ENCODE assay signal across 8 cellular contexts in genomic region chrX:101390664-101391525, GRCh38. TPM values are rescaled to one million over a fixed set of nuclear protein-coding genes. Genes with fewer than 3 reads are reported as not detected.
DNase-seq lines count a peak whose midpoint lies in the region; ATAC-seq and TF ChIP-seq lines count a peak whose summit lies in the region.

Gene RPL36A, plus strand, starts transcription at chrX:101391011. Its CDS starts 33 bp downstream, at chrX:101391044.

- TF ChIP-seq CTCF in chondrocyte (IDR thresholded peaks at IDR 0.05) = peak; percentile 81

- H3K4me1 Mint-ChIP-seq in chondrocyte (ENCODE audit: low read depth) = peaks cover 18% of the 10 kb centered on the region

- H3K27ac Mint-ChIP-seq in chondrocyte (ENCODE audit: unreplicated experiment) = peak within 1 kb of the TSS; percentile 89

- peak; percentile 73 to 80 for DNase-seq in AML-193 (lab: John Stamatoyannopoulos, UW)
- DNase-seq in NCI-H446 treated with DMSO at 0.1 percent for 48 hours (lab: John Stamatoyannopoulos, UW) = peak; percentile 81
- peak; percentile 65 for DNase-seq in activated CD4-positive, CD25-positive, alpha-beta regulatory T cell treated with anti-CD3 and anti-CD28 coated beads, Interleukin-2, amount 50 U/mL, for 72 hours
- DNase-seq in chondrocyte (ENCODE audit: low spot score) = peak; percentile 94
- peak; percentile 70 to 71 for DNase-seq in stimulated activated CD4-positive, alpha-beta T cell treated with anti-CD3 and anti-CD28 coated beads, Interleukin-1b, Interleukin-23, amount 100 ng/mL, for 4 hours (ENCODE audit: low read depth in 2 of 2)

- H3K27me3 ChIP-seq in layer of hippocampus (ENCODE audit: control insufficient read depth, insufficient read depth, low read length) = no peaks in the 10 kb centered on the region

- H3K4me3 Mint-ChIP-seq in chondrocyte (ENCODE audit: unreplicated experiment) = peak within 1 kb of the TSS; percentile 90

- no peaks in the 10 kb centered on the region for H3K27me3 Mint-ChIP-seq in chondrocyte (ENCODE audit: low read depth)

- peak; percentile 78 for ATAC-seq in GM19035 (IDR thresholded peaks at IDR 0.05; ENCODE audit: unreplicated experiment)
- ATAC-seq in HG03378 (IDR thresholded peaks at IDR 0.05; ENCODE audit: unreplicated experiment) = peak; percentile 81

- H3K9me3 Mint-ChIP-seq in chondrocyte (ENCODE audit: low read depth) = peaks cover 5% of the 10 kb centered on the region

- peak within 1 kb of the TSS; percentile 60 for H3K27ac ChIP-seq in layer of hippocampus (ENCODE audit: low read depth, low read length)

- H3K36me3 Mint-ChIP-seq in chondrocyte (ENCODE audit: low read depth) = peaks cover 3% of the 10 kb centered on the region

RNA-seq across cellular contexts. Expression of gene RPL36A, which starts in this region (rescaled TPM):
- 105 to 164 TPM (median 110 TPM) in 3 replicates for total RNA-seq in chondrocyte

Comparison
In these comparisons a context has a peak if more than half of its experiments do, and no peak if none do; other contexts are left out.
1. Peak in every context shown above with its lines: DNase-seq, ATAC-seq and H3K27ac ChIP-seq.